ENCODE assay signal across 20 cellular contexts in genomic region chr9:38009990-38010389, GRCh38. TPM values are rescaled to one million over a fixed set of nuclear protein-coding genes. Genes with fewer than 3 reads are reported as not detected.
A peak's percentile ranks its signal among the peaks of the same experiment; 100 is the strongest.
DNase-seq lines count a peak whose midpoint lies in the region; ATAC-seq and TF ChIP-seq lines count a peak whose summit lies in the region.
"Had no signal": no experiment of that assay in that cellular context is flagged by ENCODE, and none has a peak within 500 bp of the region (broad histone marks: within the 10 kb centered on the region; RNA-seq: fewer than 3 reads in every experiment).

No MANE protein-coding gene starts in this region.

- CTCF ChIA-PET in HEK293 (lab: Yijun Ruan, JAX) (interaction anchor here (0.7 kb wide), 1 partner anchor 15 kb away, joined by 3 read pairs; no protein-coding TSS in a partner anchor), Panc1 (lab: Charles Lee) (no interaction called here)

- H4K20me1 ChIP-seq in fibroblast of lung (ENCODE audit: control insufficient read depth, extremely low read depth, insufficient read depth, low read length) (no peaks in the 10 kb centered on the region), smooth muscle cell (ENCODE audit: low read depth) (peaks cover 23% of the 10 kb centered on the region)

- POLR2A ChIA-PET in HEK293 (lab: Yijun Ruan, JAX) (no interaction called here), Panc1 (lab: Charles Lee) (no interaction called here)

- in situ Hi-C loops in Panc1 (cut with HindIII; ENCODE audit: low pct_unique_long_range_greater_than_20kb, low sequenced_read_pairs): no loop called here
- in situ Hi-C loops in HAP-1 (cut with MboI; ENCODE audit: low sequenced_read_pairs): no loop called here

- no peak overlapping the region for H3K9ac ChIP-seq in fibroblast of lung (ENCODE audit: insufficient read depth, low read length)
- no peak overlapping the region for H3K9ac ChIP-seq in smooth muscle cell (ENCODE audit: low read depth)

- H3K4me2 ChIP-seq in fibroblast of lung (ENCODE audit: extremely low read depth, insufficient read depth, low read length) (no peak overlapping the region), smooth muscle cell (peak overlapping the region; percentile 45)

- H2AFZ ChIP-seq in fibroblast of lung (ENCODE audit: low read length): no peak overlapping the region
- H2AFZ ChIP-seq in smooth muscle cell (ENCODE audit: low read depth): no peak overlapping the region

- WGBS in smooth muscle cell (ENCODE audit: low lambda C conversion rate): 86% methylated on average over 4 of the region's 4 CpGs

- H3K4me1 ChIP-seq in HEK293 (ENCODE audit: control insufficient read depth, insufficient read depth, low read length): peaks cover 5% of the 10 kb centered on the region; the same call in 1 of the 2 replicates
- H3K4me1 ChIP-seq in Panc1 (ENCODE audit: control insufficient read depth, insufficient read depth, low read length): peaks cover 43% of the 10 kb centered on the region
- H3K4me1 ChIP-seq in fibroblast of lung (ENCODE audit: control insufficient read depth, extremely low read depth, insufficient read depth, low read length): peaks cover 26% of the 10 kb centered on the region
- peaks cover 16% of the 10 kb centered on the region for H3K4me1 ChIP-seq in smooth muscle cell (ENCODE audit: low read depth)
- no peaks in the 10 kb centered on the region; the same call in 1 of the 2 replicates for H3K4me1 ChIP-seq in HAP-1
- peaks cover 0 to 3% of the 10 kb centered on the region in 2 donors for H3K4me1 ChIP-seq in ascending aorta

- intact Hi-C loops in Panc1 (cut with micrococcal nuclease; ENCODE audit: unreplicated experiment) (no loop called here), ascending aorta (cut with DNase I) (no loop called here)

- H3K79me2 ChIP-seq in fibroblast of lung (ENCODE audit: control insufficient read depth, insufficient read depth, low read length) (peaks cover 60% of the 10 kb centered on the region), smooth muscle cell (ENCODE audit: low read depth) (peaks cover 67% of the 10 kb centered on the region)

- H3K36me3 ChIP-seq in HEK293 (ENCODE audit: control insufficient read depth in 2 of 2, insufficient read depth in 1 of 2, low read length in 2 of 2) (peaks cover 0 to 49% of the 10 kb centered on the region in 2 experiments; a peak in 1 of 3 replicates), Panc1 (ENCODE audit: control insufficient read depth, insufficient read depth, low read length) (no peaks in the 10 kb centered on the region; the same call in 1 of the 2 replicates), fibroblast of lung (ENCODE audit: control insufficient read depth, insufficient read depth, low read length) (peaks cover 4% of the 10 kb centered on the region), smooth muscle cell (ENCODE audit: low read depth) (no peaks in the 10 kb centered on the region), HAP-1 (replicated peaks) (peaks cover 4% of the 10 kb centered on the region; the same call in 1 of the 2 replicates), ascending aorta (peaks cover 0 to 6% of the 10 kb centered on the region in 2 donors)

- BruUV-seq in Panc1 (replicated peaks; lab: Mats Ljungman, UMichigan): TSS peak; percentile 9

- no peaks in the 10 kb centered on the region for H3K9me3 ChIP-seq in HEK293 (ENCODE audit: control insufficient read depth, insufficient read depth, low read depth, low read length)
- H3K9me3 ChIP-seq in Panc1 (ENCODE audit: control insufficient read depth, insufficient read depth, low read depth, low read length): no peaks in the 10 kb centered on the region
- no peaks in the 10 kb centered on the region for H3K9me3 ChIP-seq in fibroblast of lung (ENCODE audit: control insufficient read depth, insufficient read depth, low read depth, low read length)
- H3K9me3 ChIP-seq in smooth muscle cell (replicated peaks; ENCODE audit: low read depth): no peaks in the 10 kb centered on the region
- no peaks in the 10 kb centered on the region for H3K9me3 ChIP-seq in HAP-1
- no peaks in the 10 kb centered on the region for H3K9me3 ChIP-seq in ascending aorta
- H3K9me3 ChIP-seq: BE2C had no signal

- H3F3A ChIP-seq in smooth muscle cell (ENCODE audit: low read depth): peaks cover 14% of the 10 kb centered on the region

- H3K27me3 ChIP-seq in Panc1 (ENCODE audit: control insufficient read depth, insufficient read depth, low read length) (no peaks in the 10 kb centered on the region), fibroblast of lung (ENCODE audit: control insufficient read depth, insufficient read depth, low read length) (no peaks in the 10 kb centered on the region), smooth muscle cell (ENCODE audit: low read depth) (no peaks in the 10 kb centered on the region), HAP-1 (ENCODE audit: low read depth) (no peaks in the 10 kb centered on the region), ascending aorta (no peaks in the 10 kb centered on the region)
- H3K27me3 ChIP-seq: BE2C had no signal

- no peak for TF ChIP-seq CTCF in HEK293 (tag by site-specific recombination; IDR thresholded peaks at IDR 0.05)
- no peak for TF ChIP-seq CTCF in Panc1 (IDR thresholded peaks at IDR 0.05)
- no peak for TF ChIP-seq CTCF in fibroblast of lung (conservative IDR thresholded peaks at IDR 0.05 in 1 of 2, IDR thresholded peaks at IDR 0.05 in 1 of 2; ENCODE audit: low read depth in 1 of 2, low read length in 2 of 2)
- no peak for TF ChIP-seq CTCF in smooth muscle cell (IDR thresholded peaks at IDR 0.05; ENCODE audit: borderline replicate concordance, insufficient read depth, poor library complexity, severe bottlenecking)
- TF ChIP-seq CTCF in ascending aorta (IDR thresholded peaks at IDR 0.05): no peak

- no peak for DNase-seq in Panc1 (ENCODE audit: low read depth, low spot score)
- no peak for DNase-seq in fibroblast of lung (ENCODE audit: low read depth in 2 of 2)
- no peak for DNase-seq in smooth muscle cell (lab: John Stamatoyannopoulos, UW; ENCODE audit: unreplicated experiment)
- no peak for DNase-seq in HAP-1 (ENCODE audit: low spot score in 2 of 2)
- DNase-seq in ascending aorta (ENCODE audit: low spot score in 2 of 2): no peak
- DNase-seq in stimulated activated CD4-positive, alpha-beta T cell treated with anti-CD3 and anti-CD28 coated beads, Interleukin-4, amount 100 ng/mL, for 24 hours: no peak
- DNase-seq: BE2C; CD4-positive, alpha-beta T cell; DMS153; GF-D8; GOT3; NCI-H1105 treated with DMSO at 0.1 percent for 48 hours; NCI-H1694; NCI-H2081 treated with DMSO at 0.1 percent for 48 hours; NCI-H510A; NCI-H748 treated with DMSO at 0.1 percent for 48 hours; NK-92 treated with Interleukin-12 subunit alpha and Interleukin-12 subunit beta, amount 100 ng/mL, for 24 hours; SHP77 treated with DMSO at 0.1 percent for 48 hours; T-helper 2 cell had no signal

- H3K4me3 ChIP-seq in HEK293 (ENCODE audit: low read depth, low read length): no peak overlapping the region
- H3K4me3 ChIP-seq in Panc1 (ENCODE audit: low read depth in 2 of 2, low read length in 2 of 2): no peak overlapping the region
- no peak overlapping the region for H3K4me3 ChIP-seq in fibroblast of lung (replicated peaks in 1 of 4; ENCODE audit: control extremely low read depth in 1 of 4, insufficient read depth in 1 of 4, low read depth in 3 of 4, low read length in 4 of 4)
- no peak overlapping the region for H3K4me3 ChIP-seq in smooth muscle cell
- H3K4me3 ChIP-seq in HAP-1: no peak overlapping the region
- H3K4me3 ChIP-seq in ascending aorta: no peak overlapping the region

- H3K27ac ChIP-seq in HEK293 (ENCODE audit: extremely low read depth, low read depth, low read length) (no peak overlapping the region), Panc1 (ENCODE audit: low read length) (peak overlapping the region; percentile 75; the same call in 1 of the 2 replicates), fibroblast of lung (ENCODE audit: insufficient read depth, low read length) (peak overlapping the region; percentile 96), smooth muscle cell (ENCODE audit: low read depth) (peak overlapping the region; percentile 91), ascending aorta (no peak overlapping the region)

- no peak for ATAC-seq in Panc1

TF ChIP-seq in HEK293, 187 proteins besides CTCF, POLR2A, EP300 and RAD21:
- TF ChIP-seq ZNF223 (tag by site-specific recombination; IDR thresholded peaks at IDR 0.05) (no peak), ZNF302 (tag by site-specific recombination; IDR thresholded peaks at IDR 0.05; ENCODE audit: low read depth) (no peak), KLF9 (tag by site-specific recombination; IDR thresholded peaks at IDR 0.05; ENCODE audit: low read depth) (no peak), GLIS1 (tag by site-specific recombination; IDR thresholded peaks at IDR 0.05) (no peak), ZNF664 (tag by site-specific recombination; IDR thresholded peaks at IDR 0.05) (0 out of 2 replicates have a peak, but pooled peaks have one; percentile 22), ZNF843 (tag by site-specific recombination; IDR thresholded peaks at IDR 0.05) (no peak)

RNA-seq across cellular contexts. Expression of gene SHB, which starts 59.0 kb away (rescaled TPM):
- total RNA-seq in Panc1 (2021; ENCODE audit: unreplicated experiment) (59.9 TPM), fibroblast of lung (12.6 and 13.9 TPM in 2 replicates), smooth muscle cell (14.3 and 16.4 TPM in 2 replicates), ascending aorta (77.8 TPM)
- 63.1 TPM for polyA plus RNA-seq in Panc1 (2012; ENCODE audit: insufficient read length)
- polyA plus RNA-seq in fibroblast of lung (9.9 and 16.9 TPM in 2 replicates), smooth muscle cell (32.4 and 35.0 TPM in 2 replicates)
- 13.0 and 21.1 TPM in 2 replicates for polyA plus RNA-seq in fibroblast of lung (2012)
- polyA minus RNA-seq in fibroblast of lung (ENCODE audit: low replicate concordance): 16.5 and 24.5 TPM in 2 replicates

Comparison
In these comparisons a context has a peak if more than half of its experiments do, and no peak if none do; other contexts are left out.
1. H3K27ac ChIP-seq: peak in Panc1 (single experiment), fibroblast of lung (single experiment) and smooth muscle cell (single experiment); none in HEK293 (single experiment) and ascending aorta (0 of 2).